In the genomic region with DNA sequence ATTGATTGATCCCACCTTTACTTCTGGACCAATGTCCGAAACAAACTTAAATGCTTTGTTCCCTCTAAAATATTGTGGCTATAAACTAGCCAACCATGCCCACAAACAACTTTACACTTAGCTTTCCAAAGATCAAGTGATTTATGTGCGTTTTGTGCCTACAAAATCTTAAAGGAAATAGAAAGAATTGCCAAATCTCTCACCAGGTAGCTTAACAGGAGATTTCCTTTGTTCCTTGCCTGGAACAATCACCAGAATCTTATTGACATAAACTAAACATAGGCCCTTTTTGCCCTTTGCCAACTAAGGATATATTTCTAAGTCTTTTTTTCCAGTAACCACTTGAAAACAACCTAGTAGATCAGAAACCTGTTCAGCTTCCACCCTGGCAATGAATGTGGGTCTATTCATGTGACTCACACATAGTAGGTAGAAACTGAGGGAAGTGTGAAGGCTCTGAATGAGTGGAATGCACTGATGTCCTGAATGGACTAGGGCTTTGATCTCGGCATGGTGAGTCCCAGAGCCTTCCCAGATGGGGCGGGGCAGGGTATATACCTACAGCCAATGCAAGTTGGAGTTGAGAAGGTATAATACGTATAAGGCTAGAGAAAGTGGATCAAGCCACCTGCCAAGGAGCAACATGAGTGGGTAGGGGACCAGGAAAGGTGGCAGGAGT, we compare ENCODE assay signal across 14 cellular contexts.
DNase-seq lines count a peak whose midpoint lies in the region; ATAC-seq and TF ChIP-seq lines count a peak whose summit lies in the region.
"Had no signal": no experiment of that assay in that cellular context is flagged by ENCODE, and none has a peak within 500 bp of the region (broad histone marks: within the 10 kb centered on the region; RNA-seq: fewer than 3 reads in every experiment).

No MANE protein-coding gene starts in this region.

- no peaks in the 10 kb centered on the region for H3K36me3 Mint-ChIP-seq in nephron (ENCODE audit: low read depth)

- TF ChIP-seq CTCF in colonic mucosa (IDR thresholded peaks at IDR 0.05) (no peak), nephron (IDR thresholded peaks at IDR 0.05; ENCODE audit: unreplicated experiment in 3 of 3) (no peak), left lung (IDR thresholded peaks at IDR 0.05) (no peak)

- peak; percentile 18 for DNase-seq in CD1c-positive myeloid dendritic cell (ENCODE audit: extremely low spot score)
- DNase-seq in ELF-1 (ENCODE audit: low read depth, low spot score), result peak; percentile 42
- DNase-seq in colonic mucosa, result peak; percentile 70
- no peak for DNase-seq in left lung
- no peak for DNase-seq in ecto neural progenitor cell (ENCODE audit: low spot score)
- DNase-seq in activated CD8-positive, alpha-beta memory T cell treated with anti-CD3 and anti-CD28 coated beads for 24 hours, result no peak
- DNase-seq: activated CD8-positive, alpha-beta memory T cell treated with anti-CD3 and anti-CD28 coated beads, Interleukin-2, amount 50 U/mL, for 4 hours; anterior cingulate cortex; DMS79 treated with DMSO at 0.1 percent for 48 hours; NCI-H1105 treated with DMSO at 0.1 percent for 48 hours had no signal

- H3K4me3 ChIP-seq in colonic mucosa (no peak overlapping the region), left lung (no peak overlapping the region)
- H3K4me3 ChIP-seq: BLaER1, K562, thoracic aorta had no signal

- H3K9me3 Mint-ChIP-seq in nephron, result peaks cover 2% of the 10 kb centered on the region

- H3K9me3 ChIP-seq in colonic mucosa (no peaks in the 10 kb centered on the region), left lung (no peaks in the 10 kb centered on the region)
- H3K9me3 ChIP-seq: BLaER1, thoracic aorta had no signal

- intact Hi-C loops in colonic mucosa (cut with DNase I) (no loop called here), left lung (cut with DNase I) (no loop called here)

- H3K27me3 ChIP-seq in colonic mucosa, result no peaks in the 10 kb centered on the region
- H3K27me3 ChIP-seq in left lung, result no peaks in the 10 kb centered on the region
- H3K27me3 ChIP-seq: BLaER1 had no signal

- H3K27ac Mint-ChIP-seq in nephron, result peak overlapping the region in 2 of 3 experiments; percentile 26 to 42

- H3K36me3 ChIP-seq in colonic mucosa, result no peaks in the 10 kb centered on the region
- H3K36me3 ChIP-seq in left lung, result no peaks in the 10 kb centered on the region
- H3K36me3 ChIP-seq: BLaER1, thoracic aorta had no signal

- H3K4me3 Mint-ChIP-seq in nephron, result no peak overlapping the region

- H3K9ac ChIP-seq in colonic mucosa (ENCODE audit: low read depth in 2 of 2, low read length in 2 of 2), result peak overlapping the region in 1 of 2 donors; percentile 54
- H3K9ac ChIP-seq: BLaER1 had no signal

- no peaks in the 10 kb centered on the region for H3K27me3 Mint-ChIP-seq in nephron (ENCODE audit: low read depth)

- no peak for ATAC-seq in left lung
- ATAC-seq: K562 had no signal

- H3K4me1 ChIP-seq in colonic mucosa (no peaks in the 10 kb centered on the region), left lung (peaks cover 8 to 13% of the 10 kb centered on the region in 2 donors)
- H3K4me1 ChIP-seq: BLaER1 had no signal

- H3K27ac ChIP-seq in colonic mucosa (peak overlapping the region; percentile 66), left lung (no peak overlapping the region)
- H3K27ac ChIP-seq: BLaER1, thoracic aorta had no signal

- H3K4me1 Mint-ChIP-seq in nephron, result peaks cover 51% of the 10 kb centered on the region

Comparison
In these comparisons a context has a peak if more than half of its experiments do, and no peak if none do; other contexts are left out.
1. DNase-seq: peak in CD1c-positive myeloid dendritic cell (single experiment), ELF-1 (single experiment) and colonic mucosa (single experiment); none in left lung (0 of 2), ecto neural progenitor cell (single experiment) and activated CD8-positive, alpha-beta memory T cell treated with anti-CD3 and anti-CD28 coated beads for 24 hours (single experiment).